22 cellular contexts compared by ENCODE assay signal in the genomic region with DNA sequence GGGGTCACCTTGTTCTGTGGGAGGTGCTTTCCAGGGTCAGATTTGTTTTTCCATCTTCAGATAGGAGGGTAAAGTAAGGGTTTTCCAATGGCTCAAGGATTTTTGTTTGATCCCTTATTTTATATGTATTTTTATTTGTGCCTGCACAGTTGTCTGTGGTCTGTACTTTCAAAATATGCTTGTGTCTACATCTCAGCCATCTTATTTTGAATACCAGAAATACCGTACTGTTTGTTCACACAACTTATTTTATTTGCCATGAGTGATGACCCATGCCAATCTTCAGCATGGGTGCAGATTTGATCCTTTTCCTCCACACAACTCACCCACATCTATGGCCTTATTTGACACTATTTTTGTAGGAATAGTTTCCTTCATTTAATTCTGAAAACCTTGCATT.
DNase-seq lines count a peak whose midpoint lies in the region; ATAC-seq and TF ChIP-seq lines count a peak whose summit lies in the region.
"Had no signal": no experiment of that assay in that cellular context is flagged by ENCODE, and none has a peak within 500 bp of the region (broad histone marks: within the 10 kb centered on the region; RNA-seq: fewer than 3 reads in every experiment).

No MANE protein-coding gene starts in this region.

- H3K27me3 ChIP-seq in Panc1 (ENCODE audit: control insufficient read depth, insufficient read depth, low read length): no peaks in the 10 kb centered on the region
- H3K27me3 ChIP-seq: BLaER1 had no signal

- no peaks in the 10 kb centered on the region for H3K9me3 ChIP-seq in Panc1 (ENCODE audit: control insufficient read depth, insufficient read depth, low read depth, low read length)
- H3K9me3 ChIP-seq: BLaER1 had no signal

- no TSS peak for BruUV-seq in Panc1 (replicated peaks; lab: Mats Ljungman, UMichigan)
- BruUV-seq in MCF 10A (replicated peaks; lab: Mats Ljungman, UMichigan): no TSS peak

- DNase-seq in HS-27A (ENCODE audit: low read depth): peak; percentile 24
- peak; percentile 25 for DNase-seq in Panc1 (ENCODE audit: low read depth, low spot score)
- peak; percentile 49 for DNase-seq in fibroblast of peridontal ligament (ENCODE audit: extremely low read depth)
- no peak for DNase-seq in MCF 10A (ENCODE audit: unreplicated experiment)
- no peak for DNase-seq in WTC11 (ENCODE audit: low spot score)
- no peak for DNase-seq in occipital lobe (lab: John Stamatoyannopoulos, UW)
- DNase-seq in cerebellum (ENCODE audit: low spot score): no peak
- DNase-seq: ACHN; CD4-positive, alpha-beta T cell; COR-L47; DND-41; GOT3; NCI-H1092 treated with DMSO at 0.1 percent for 48 hours; NCI-H146; NCI-H2029; NCI-H226; NCI-H510A treated with DMSO at 0.1 percent for 48 hours; NCI-H82; Right ventricle myocardium superior had no signal

- H3K4me3 Mint-ChIP-seq in MCF 10A (ENCODE audit: unreplicated experiment) (no peak overlapping the region), WTC11 (no peak overlapping the region)
- H3K4me3 Mint-ChIP-seq: CD4-positive, alpha-beta T cell had no signal

- TF ChIP-seq CTCF in Panc1 (IDR thresholded peaks at IDR 0.05) (no peak), MCF 10A (IDR thresholded peaks at IDR 0.05; ENCODE audit: unreplicated experiment) (no peak), WTC11 (IDR thresholded peaks at IDR 0.05) (no peak)

- no peaks in the 10 kb centered on the region for H3K9me3 Mint-ChIP-seq in MCF 10A (ENCODE audit: unreplicated experiment)
- H3K9me3 Mint-ChIP-seq in WTC11: no peaks in the 10 kb centered on the region
- H3K9me3 Mint-ChIP-seq: CD4-positive, alpha-beta T cell had no signal

- intact Hi-C loops in Panc1 (cut with micrococcal nuclease; ENCODE audit: unreplicated experiment) (no loop called here), MCF 10A (cut with micrococcal nuclease) (no loop called here)

- no peaks in the 10 kb centered on the region for H3K27me3 Mint-ChIP-seq in MCF 10A (ENCODE audit: insufficient read depth, unreplicated experiment)
- H3K27me3 Mint-ChIP-seq in WTC11 (ENCODE audit: low read depth): no peaks in the 10 kb centered on the region
- H3K27me3 Mint-ChIP-seq: CD4-positive, alpha-beta T cell had no signal

- H3K4me1 Mint-ChIP-seq in MCF 10A (ENCODE audit: insufficient read depth, unreplicated experiment): peaks cover 5% of the 10 kb centered on the region
- H3K4me1 Mint-ChIP-seq in WTC11: peaks cover 12% of the 10 kb centered on the region

- H3K27ac Mint-ChIP-seq in MCF 10A (ENCODE audit: low read depth, unreplicated experiment) (no peak overlapping the region), WTC11 (no peak overlapping the region)
- H3K27ac Mint-ChIP-seq: CD4-positive, alpha-beta T cell had no signal

- in situ Hi-C loops in Panc1 (cut with HindIII; ENCODE audit: low pct_unique_long_range_greater_than_20kb, low sequenced_read_pairs): no loop called here

- peak; percentile 80 for ATAC-seq in Panc1
- ATAC-seq in WTC11: no peak
- ATAC-seq: HCT116, K562 had no signal

- H3K27ac ChIP-seq in Panc1 (ENCODE audit: low read length): no peak overlapping the region
- H3K27ac ChIP-seq: BLaER1 had no signal

- POLR2A ChIA-PET in Panc1 (lab: Charles Lee) (no interaction called here), MCF 10A (lab: Yijun Ruan, JAX) (no interaction called here), WTC11 (lab: Charles Lee) (no interaction called here)

- no peaks in the 10 kb centered on the region for H3K36me3 Mint-ChIP-seq in MCF 10A (ENCODE audit: insufficient read depth, unreplicated experiment)
- no peaks in the 10 kb centered on the region for H3K36me3 Mint-ChIP-seq in WTC11

- CTCF ChIA-PET in Panc1 (lab: Charles Lee): no interaction called here
- CTCF ChIA-PET in MCF 10A (lab: Yijun Ruan, JAX): no interaction called here
- CTCF ChIA-PET in WTC11 (lab: Charles Lee): no interaction called here

- H3K36me3 ChIP-seq in Panc1 (ENCODE audit: control insufficient read depth, insufficient read depth, low read length): no peaks in the 10 kb centered on the region
- H3K36me3 ChIP-seq: BLaER1 had no signal

- H3K4me3 ChIP-seq in Panc1 (ENCODE audit: low read depth in 2 of 2, low read length in 2 of 2): no peak overlapping the region
- H3K4me3 ChIP-seq: BLaER1, K562 had no signal

- H3K4me1 ChIP-seq in Panc1 (ENCODE audit: control insufficient read depth, insufficient read depth, low read length): no peaks in the 10 kb centered on the region
- H3K4me1 ChIP-seq: BLaER1 had no signal

TF ChIP-seq in WTC11, 78 proteins besides CTCF, POLR2A, EP300 and RAD21:
- TF ChIP-seq SMAD4 (CRISPR knock-in tag; IDR thresholded peaks at IDR 0.05) (no peak), GTF2I (CRISPR knock-in tag; conservative IDR thresholded peaks at IDR 0.05) (no peak), NFYB (CRISPR knock-in tag; conservative IDR thresholded peaks at IDR 0.05; ENCODE audit: low read depth) (no peak)

Comparison
In these comparisons a context has a peak if more than half of its experiments do, and no peak if none do; other contexts are left out.
1. DNase-seq: peak in HS-27A (single experiment), Panc1 (single experiment) and fibroblast of peridontal ligament (single experiment); none in MCF 10A (single experiment), WTC11 (single experiment), occipital lobe (single experiment) and cerebellum (single experiment).